In genomic region chr11:112614605-112615004, GRCh38 we compare ENCODE assay signal across 13 cellular contexts.
"Had no signal": no experiment of that assay in that cellular context is flagged by ENCODE, and none has a peak within 500 bp of the region (broad histone marks: within the 10 kb centered on the region; RNA-seq: fewer than 3 reads in every experiment).

No MANE protein-coding gene starts in this region.

- H3K4me1 Mint-ChIP-seq: activated CD8-positive, alpha-beta memory T cell treated with anti-CD3 and anti-CD28 coated beads, Interleukin-2, amount 10 ng/mL, durations not matched to agents 7 days and 5 days; activated naive CD8-positive, alpha-beta T cell treated with anti-CD3 and anti-CD28 coated beads for 36 hours; immature natural killer cell had no signal

- H3K4me3 Mint-ChIP-seq: activated CD8-positive, alpha-beta memory T cell treated with anti-CD3 and anti-CD28 coated beads, Interleukin-2, amount 10 ng/mL, durations not matched to agents 7 days and 5 days; activated naive CD8-positive, alpha-beta T cell treated with anti-CD3 and anti-CD28 coated beads for 36 hours; activated T-cell treated with anti-CD3 and anti-CD28 coated beads, Interleukin-2, amount 50 U/mL, for 24 hours; immature natural killer cell; neural crest cell; T-helper 2 cell treated with Interferon-gamma antibody and Interleukin-4, amounts not matched to agents 5 μg/mL and 100 μg/mL, for 36 hours had no signal

- H3K4me3 ChIP-seq: colonic mucosa, upper lobe of left lung had no signal

- H3K36me3 ChIP-seq: colonic mucosa, upper lobe of left lung had no signal

- ATAC-seq: activated CD8-positive, alpha-beta memory T cell treated with anti-CD3 and anti-CD28 coated beads, Interleukin-2, amount 10 ng/mL, durations not matched to agents 7 days and 5 days had no signal

- H3K27me3 ChIP-seq: colonic mucosa, upper lobe of left lung had no signal

- H3K9me3 ChIP-seq: colonic mucosa, upper lobe of left lung had no signal

- H3K9me3 Mint-ChIP-seq: activated naive CD8-positive, alpha-beta T cell treated with anti-CD3 and anti-CD28 coated beads for 36 hours; activated T-cell treated with anti-CD3 and anti-CD28 coated beads, Interleukin-2, amount 50 U/mL, for 24 hours; immature natural killer cell; neural crest cell; T-helper 2 cell treated with Interferon-gamma antibody and Interleukin-4, amounts not matched to agents 5 μg/mL and 100 μg/mL, for 36 hours had no signal

- H3K4me1 ChIP-seq: colonic mucosa had no signal

- H3K27ac Mint-ChIP-seq: activated CD8-positive, alpha-beta memory T cell treated with anti-CD3 and anti-CD28 coated beads, Interleukin-2, amount 10 ng/mL, durations not matched to agents 7 days and 5 days; activated naive CD8-positive, alpha-beta T cell treated with anti-CD3 and anti-CD28 coated beads for 36 hours; activated T-cell treated with anti-CD3 and anti-CD28 coated beads, Interleukin-2, amount 50 U/mL, for 24 hours; immature natural killer cell; T-helper 2 cell treated with Interferon-gamma antibody and Interleukin-4, amounts not matched to agents 5 μg/mL and 100 μg/mL, for 36 hours had no signal

- H3K36me3 Mint-ChIP-seq: activated CD8-positive, alpha-beta memory T cell treated with anti-CD3 and anti-CD28 coated beads, Interleukin-2, amount 10 ng/mL, durations not matched to agents 7 days and 5 days; activated naive CD8-positive, alpha-beta T cell treated with anti-CD3 and anti-CD28 coated beads for 36 hours; immature natural killer cell had no signal

- DNase-seq: activated CD4-positive, alpha-beta T cell treated with anti-CD3 and anti-CD28 coated beads, Interleukin-2, amount 50 U/mL, for 4 hours; activated CD8-positive, alpha-beta memory T cell treated with anti-CD3 and anti-CD28 coated beads, Interleukin-2, amount 10 ng/mL, durations not matched to agents 7 days and 5 days; activated effector memory CD4-positive, alpha-beta T cell treated with anti-CD3 and anti-CD28 coated beads, Interleukin-2, amount 50 U/mL, for 16 hours; activated naive CD8-positive, alpha-beta T cell treated with anti-CD3 and anti-CD28 coated beads for 36 hours; activated T-cell treated with anti-CD3 and anti-CD28 coated beads, Interleukin-2, amount 50 U/mL, for 24 hours; colonic mucosa; effector CD4-positive, alpha-beta T cell; immature natural killer cell; stimulated activated CD4-positive, alpha-beta T cell treated with anti-CD3 and anti-CD28 coated beads, Interleukin-2, amount 100 ng/mL, for 48 hours; stimulated activated naive CD4-positive, alpha-beta T cell treated with Interleukin-2 at 50 U/mL for 16 hours; upper lobe of left lung had no signal

- H3K27ac ChIP-seq: colonic mucosa, upper lobe of left lung had no signal
